Comparison of ENCODE assay signal across 17 cellular contexts in genomic region chr9:134980516-134980915, GRCh38.
A peak's percentile ranks its signal among the peaks of the same experiment; 100 is the strongest.
DNase-seq lines count a peak whose midpoint lies in the region; ATAC-seq, FAIRE-seq and TF ChIP-seq lines count a peak whose summit lies in the region.
"Had no signal": no experiment of that assay in that cellular context is flagged by ENCODE, and none has a peak within 500 bp of the region (broad histone marks: within the 10 kb centered on the region; RNA-seq: fewer than 3 reads in every experiment).

No MANE protein-coding gene starts in this region.

- TF ChIP-seq CTCF in CD14-positive monocyte (IDR thresholded peaks at IDR 0.05) (no peak), H1 (IDR thresholded peaks at IDR 0.05; ENCODE audit: control extremely low read depth in 1 of 3, insufficient read depth in 1 of 3, low read depth in 1 of 3, low read length in 3 of 3) (no peak), neutrophil (IDR thresholded peaks at IDR 0.05) (no peak), upper lobe of right lung (IDR thresholded peaks at IDR 0.05) (no peak)

- no peak overlapping the region for H4K8ac ChIP-seq in H1 (ENCODE audit: extremely low read depth, insufficient read depth, low read length)

- H3K4me1 Mint-ChIP-seq in CD14-positive monocyte: peaks cover 55% of the 10 kb centered on the region
- no peaks in the 10 kb centered on the region for H3K4me1 Mint-ChIP-seq in T-helper 2 cell treated with Interferon-gamma antibody and Interleukin-4, amounts not matched to agents 5 μg/mL and 100 μg/mL, for 36 hours (ENCODE audit: low read depth)
- H3K4me1 Mint-ChIP-seq: B cell; CD4-positive, alpha-beta memory T cell had no signal

- H3K56ac ChIP-seq in H1 (replicated peaks; ENCODE audit: insufficient read length, low read depth, low read length): no peak overlapping the region

- H3K27me3 ChIP-seq in H1 (replicated peaks in 1 of 4; ENCODE audit: control insufficient read depth in 3 of 4, extremely low read depth in 1 of 4, insufficient read depth in 3 of 4, low read length in 3 of 4) (no peaks in the 10 kb centered on the region), neutrophil (peaks cover 9% of the 10 kb centered on the region), upper lobe of right lung (no peaks in the 10 kb centered on the region)

- H3K79me2 ChIP-seq in H1 (ENCODE audit: control insufficient read depth in 1 of 2, insufficient read depth in 2 of 2, low read length in 2 of 2): no peaks in the 10 kb centered on the region

- H2BK120ac ChIP-seq in H1 (replicated peaks; ENCODE audit: low read depth, low read length): no peak overlapping the region

- no peak for TF ChIP-seq EP300 in H1 (IDR thresholded peaks at IDR 0.05; ENCODE audit: borderline replicate concordance in 1 of 2, low read depth in 2 of 2, low read length in 2 of 2)

- peaks cover 6 to 26% (median 13%) of the 10 kb centered on the region in 7 donors for H3K9me3 Mint-ChIP-seq in CD14-positive monocyte
- H3K9me3 Mint-ChIP-seq in T-helper 2 cell treated with Interferon-gamma antibody and Interleukin-4, amounts not matched to agents 5 μg/mL and 100 μg/mL, for 36 hours: no peaks in the 10 kb centered on the region

- no peak overlapping the region for H4K5ac ChIP-seq in H1 (ENCODE audit: insufficient read length, low read depth, low read length)

- H3K23me2 ChIP-seq in H1 (ENCODE audit: low read depth, low read length): no peaks in the 10 kb centered on the region; the same call in 1 of the 2 replicates

- H3K27ac ChIP-seq in H1 (ENCODE audit: low read depth, low read length) (no peak overlapping the region), neutrophil (peak overlapping the region; percentile 74), upper lobe of right lung (no peak overlapping the region)

- H3K18ac ChIP-seq in H1 (ENCODE audit: extremely low read depth, low read length): no peak overlapping the region

- H2BK20ac ChIP-seq in H1 (ENCODE audit: low read length): peak overlapping the region; percentile 80; the same call in 1 of the 2 replicates

- intact Hi-C loops in CD14-positive monocyte (cut with micrococcal nuclease) (loop anchor here in 1 of 2 donors (5.0 kb wide), 1 partner anchor 283 kb away; no protein-coding TSS in a partner anchor), upper lobe of right lung (cut with DNase I) (no loop called here)

- H2BK12ac ChIP-seq in H1 (ENCODE audit: low read depth, low read length): peak overlapping the region; percentile 68; the same call in 1 of the 2 replicates

- POLR2A ChIA-PET in H1 (lab: Charles Lee; ENCODE audit: partially characterized antibody): no interaction called here

- no peak overlapping the region for H3K4me3 Mint-ChIP-seq in CD14-positive monocyte
- H3K4me3 Mint-ChIP-seq in T-helper 2 cell treated with Interferon-gamma antibody and Interleukin-4, amounts not matched to agents 5 μg/mL and 100 μg/mL, for 36 hours: no peak overlapping the region
- H3K4me3 Mint-ChIP-seq: B cell; CD4-positive, alpha-beta memory T cell had no signal

- H2BK15ac ChIP-seq in H1 (ENCODE audit: low read length): no peak overlapping the region

- H3K4me1 ChIP-seq in H1 (replicated peaks in 1 of 4; ENCODE audit: control insufficient read depth in 3 of 4, insufficient read depth in 4 of 4, low read length in 3 of 4) (peaks cover 0 to 12% (median 8%) of the 10 kb centered on the region in 4 experiments; a peak in 6 of 7 replicates), neutrophil (ENCODE audit: control insufficient read depth in 1 of 2, insufficient read depth in 1 of 2, low read depth in 1 of 2, low read length in 1 of 2) (peaks cover 45 to 62% of the 10 kb centered on the region in 2 experiments), upper lobe of right lung (no peaks in the 10 kb centered on the region)

- no peak for TF ChIP-seq POLR2A in H1 (IDR thresholded peaks at IDR 0.05; ENCODE audit: control extremely low read depth in 1 of 2, low read depth in 2 of 2, low read length in 2 of 2)

- H3K36me3 ChIP-seq in H1 (ENCODE audit: control insufficient read depth in 2 of 4, insufficient read depth in 4 of 4, low read length in 3 of 4): no peaks in the 10 kb centered on the region
- H3K36me3 ChIP-seq in neutrophil: no peaks in the 10 kb centered on the region
- no peaks in the 10 kb centered on the region for H3K36me3 ChIP-seq in upper lobe of right lung

- no peaks in the 10 kb centered on the region for H3K79me1 ChIP-seq in H1 (ENCODE audit: low read depth, low read length)

- no peak for ATAC-seq in upper lobe of right lung
- ATAC-seq: HCT116 had no signal

- H3K4me3 ChIP-seq in H1 (ENCODE audit: extremely low read depth in 1 of 4, insufficient read depth in 2 of 4, low read depth in 3 of 4, low read length in 4 of 4) (no peak overlapping the region), neutrophil (ENCODE audit: low read depth in 1 of 2, low read length in 1 of 2) (no peak overlapping the region), upper lobe of right lung (no peak overlapping the region)

- no peak for FAIRE-seq in H1 (lab: Jason Lieb, UNC)
- FAIRE-seq: D721Med, H54 had no signal

- no peak overlapping the region for H3K4ac ChIP-seq in H1 (replicated peaks; ENCODE audit: insufficient read length, low read depth, low read length)

- H3K27me3 Mint-ChIP-seq in CD14-positive monocyte (ENCODE audit: low read depth in 3 of 3): peaks cover 3 to 28% (median 20%) of the 10 kb centered on the region in 3 donors
- H3K27me3 Mint-ChIP-seq in T-helper 2 cell treated with Interferon-gamma antibody and Interleukin-4, amounts not matched to agents 5 μg/mL and 100 μg/mL, for 36 hours (ENCODE audit: low read depth): no peaks in the 10 kb centered on the region

- H2BK5ac ChIP-seq in H1 (ENCODE audit: low read depth, low read length): no peak overlapping the region

- H3K36me3 Mint-ChIP-seq in CD14-positive monocyte: peaks cover 2 to 5% of the 10 kb centered on the region in 2 donors
- H3K36me3 Mint-ChIP-seq in T-helper 2 cell treated with Interferon-gamma antibody and Interleukin-4, amounts not matched to agents 5 μg/mL and 100 μg/mL, for 36 hours (ENCODE audit: low read depth): no peaks in the 10 kb centered on the region
- H3K36me3 Mint-ChIP-seq: CD4-positive, alpha-beta memory T cell had no signal

- H3K27ac Mint-ChIP-seq in CD14-positive monocyte: no peak overlapping the region
- no peak overlapping the region for H3K27ac Mint-ChIP-seq in T-helper 2 cell treated with Interferon-gamma antibody and Interleukin-4, amounts not matched to agents 5 μg/mL and 100 μg/mL, for 36 hours
- H3K27ac Mint-ChIP-seq: B cell; CD4-positive, alpha-beta memory T cell had no signal

- no peaks in the 10 kb centered on the region for H4K20me1 ChIP-seq in H1 (replicated peaks in 1 of 2; ENCODE audit: control insufficient read depth in 1 of 2, insufficient read depth in 2 of 2, low read length in 2 of 2)

- H2AK5ac ChIP-seq in H1 (ENCODE audit: low read depth, low read length): peak overlapping the region; percentile 96; the same call in 1 of the 2 replicates

- H3K9ac ChIP-seq in H1 (replicated peaks in 1 of 4; ENCODE audit: extremely low read depth in 1 of 4, low read depth in 3 of 4, low read length in 3 of 4): no peak overlapping the region

- H4K91ac ChIP-seq in H1 (replicated peaks; ENCODE audit: insufficient read length, low read length): no peak overlapping the region

- no peak overlapping the region for H3K23ac ChIP-seq in H1 (ENCODE audit: insufficient read length)

- TF ChIP-seq RAD21 in H1 (IDR thresholded peaks at IDR 0.05 in 1 of 2, conservative IDR thresholded peaks at IDR 0.05 in 1 of 2; ENCODE audit: low read depth in 2 of 2, low read length in 2 of 2): no peak

- H3K14ac ChIP-seq in H1 (ENCODE audit: insufficient read length): no peak overlapping the region

- CTCF ChIA-PET in H1 (lab: Charles Lee; ENCODE audit: partially characterized antibody): interaction anchor here (1.0 to 1.3 kb wide), 4 partner anchors 19 to 198 kb away, joined by 3 to 5 read pairs (median 4); no protein-coding TSS in a partner anchor

- DNase-seq in CD14-positive monocyte (ENCODE audit: low spot score): peak; percentile 26
- DNase-seq in H1 (ENCODE audit: low read depth in 1 of 2, low spot score in 2 of 2): no peak
- peak; percentile 52 for DNase-seq in upper lobe of right lung
- DNase-seq in DMS79 (lab: John Stamatoyannopoulos, UW): no peak
- DNase-seq in NCI-H2029 (lab: John Stamatoyannopoulos, UW): no peak
- DNase-seq in T-helper 2 cell treated with Interferon-gamma antibody and Interleukin-4, amounts not matched to agents 5 μg/mL and 100 μg/mL, for 36 hours (ENCODE audit: low spot score): no peak
- DNase-seq: ACHN; C1 segment of cervical spinal cord; CD4-positive, alpha-beta memory T cell; DMS153; DND-41; GF-D8 had no signal

- no peak overlapping the region for H3K4me2 ChIP-seq in H1 (ENCODE audit: insufficient read depth in 1 of 2, low read depth in 2 of 2, low read length in 2 of 2)

- WGBS in H1 (ENCODE audit: extremely low coverage in 1 of 2, insufficient coverage in 1 of 2, insufficient read length in 1 of 2, insufficient replicate concordance in 2 of 2, low coverage in 1 of 2, low lambda C conversion rate in 2 of 2, missing lambda C conversion rate in 1 of 2), 2 experiments: 94% methylated on average over 9 of the region's 9 CpGs; no CpG with 5 or more reads in 1 of the 2 experiments

- no peak overlapping the region for H2AFZ ChIP-seq in H1 (ENCODE audit: low read length)

- H3K9me3 ChIP-seq in H1 (ENCODE audit: insufficient read depth in 2 of 2, low read depth in 1 of 2, low read length in 1 of 2): no peaks in the 10 kb centered on the region
- H3K9me3 ChIP-seq in neutrophil: no peaks in the 10 kb centered on the region
- no peaks in the 10 kb centered on the region for H3K9me3 ChIP-seq in upper lobe of right lung

TF ChIP-seq in H1, 55 proteins besides CTCF, POLR2A, EP300 and RAD21 (continues in another document):
- TF ChIP-seq EZH2 (IDR thresholded peaks at IDR 0.05; ENCODE audit: low read depth, low read length, severe bottlenecking) (no peak), SP1 (IDR thresholded peaks at IDR 0.05; ENCODE audit: low read depth, low read length) (no peak), ATF3 (IDR thresholded peaks at IDR 0.05; ENCODE audit: insufficient read depth, low read depth, low read length) (no peak), SIRT6 (IDR thresholded peaks at IDR 0.05; ENCODE audit: low read length) (no peak)

Comparison
In these comparisons a context has a peak if more than half of its experiments do, and no peak if none do; other contexts are left out.
1. DNase-seq: peak in CD14-positive monocyte (single experiment) and upper lobe of right lung (single experiment); none in H1 (0 of 2), DMS79 (single experiment), NCI-H2029 (single experiment) and T-helper 2 cell treated with Interferon-gamma antibody and Interleukin-4, amounts not matched to agents 5 μg/mL and 100 μg/mL, for 36 hours (single experiment).